In the genomic region with DNA sequence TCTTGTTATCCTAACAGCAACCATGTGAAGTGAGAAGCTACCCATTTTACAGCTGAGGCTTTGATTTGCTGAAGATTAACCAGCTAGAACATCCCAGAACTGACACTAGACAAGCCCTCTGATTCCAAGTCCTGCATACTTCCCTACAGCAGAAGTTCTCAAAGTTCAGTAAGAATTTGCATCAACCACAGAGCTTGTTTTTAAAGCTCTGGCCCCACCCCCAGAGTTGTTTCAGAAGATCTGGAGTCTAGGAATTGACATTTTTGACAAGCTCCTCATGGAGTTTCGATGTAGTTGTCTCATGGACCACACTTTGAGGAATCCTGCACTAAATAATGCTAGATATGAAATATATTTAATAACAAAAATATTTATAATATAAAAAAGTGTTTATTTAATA, we compare ENCODE assay signal across 27 cellular contexts.
"Had no signal": no experiment of that assay in that cellular context is flagged by ENCODE, and none has a peak within 500 bp of the region (broad histone marks: within the 10 kb centered on the region; RNA-seq: fewer than 3 reads in every experiment).

No MANE protein-coding gene starts in this region.

- H3K9me3 Mint-ChIP-seq: activated CD4-positive, alpha-beta memory T cell treated with anti-CD3 and anti-CD28 coated beads for 36 hours; activated CD4-positive, alpha-beta T cell treated with anti-CD3 and anti-CD28 coated beads, Interleukin-2, amount 10 ng/mL, durations not matched to agents 7 days and 5 days; activated naive CD4-positive, alpha-beta T cell treated with anti-CD3 and anti-CD28 coated beads for 36 hours; activated T-helper 17 cell treated with anti-CD3 and anti-CD28 coated beads, Interleukin-2, amount 50 U/mL, for 72 hours had no signal

- H3K4me1 Mint-ChIP-seq: activated CD4-positive, alpha-beta T cell treated with anti-CD3 and anti-CD28 coated beads, Interleukin-2, amount 10 ng/mL, durations not matched to agents 7 days and 5 days; activated T-helper 17 cell treated with anti-CD3 and anti-CD28 coated beads, Interleukin-2, amount 50 U/mL, for 72 hours had no signal

- H3K36me3 Mint-ChIP-seq: activated CD4-positive, alpha-beta memory T cell treated with anti-CD3 and anti-CD28 coated beads for 36 hours; activated naive CD8-positive, alpha-beta T cell had no signal

- H3K4me3 ChIP-seq: breast epithelium, SJCRH30 had no signal

- H3K27ac ChIP-seq: breast epithelium, KMS-11, SJCRH30, VCaP had no signal

- H3K27ac Mint-ChIP-seq: activated CD4-positive, alpha-beta memory T cell treated with anti-CD3 and anti-CD28 coated beads for 36 hours; activated CD4-positive, alpha-beta T cell treated with anti-CD3 and anti-CD28 coated beads, Interleukin-2, amount 10 ng/mL, durations not matched to agents 7 days and 5 days; activated naive CD4-positive, alpha-beta T cell treated with anti-CD3 and anti-CD28 coated beads for 36 hours; activated naive CD8-positive, alpha-beta T cell; activated T-helper 17 cell treated with anti-CD3 and anti-CD28 coated beads, Interleukin-2, amount 50 U/mL, for 72 hours had no signal

- H3K9me3 ChIP-seq: breast epithelium, SJCRH30, SK-N-SH had no signal

- DNase-seq: activated CD4-positive, alpha-beta memory T cell treated with anti-CD3 and anti-CD28 coated beads for 36 hours; activated CD4-positive, alpha-beta T cell treated with anti-CD3 and anti-CD28 coated beads, Interleukin-2, amount 10 ng/mL, durations not matched to agents 7 days and 5 days; activated CD4-positive, CD25-positive, alpha-beta regulatory T cell; activated CD8-positive, alpha-beta memory T cell treated with anti-CD3 and anti-CD28 coated beads for 24 hours; activated gamma-delta T cell; activated naive CD4-positive, alpha-beta T cell treated with anti-CD3 and anti-CD28 coated beads for 36 hours; activated T-cell treated with anti-CD3 and anti-CD28 coated beads for 4 hours; activated T-cell treated with anti-CD3 and anti-CD28 coated beads, Interleukin-2, amount 50 U/mL, for 48 hours; amygdala; NCI-H1092 treated with DMSO at 0.1 percent for 48 hours; NCI-H1417 treated with DMSO at 0.1 percent for 48 hours; NCI-H1694; NCI-H2029 treated with DMSO at 0.1 percent for 48 hours; NCI-H510A treated with DMSO at 0.1 percent for 48 hours; NCI-H69; NK-92 treated with Interleukin-12 subunit alpha and Interleukin-12 subunit beta, amount 100 ng/mL, for 24 hours; OCI-M1; Right ventricle myocardium superior; RPMI8226; SJCRH30; SK-N-SH; T-helper 1 cell had no signal

- H3K4me3 Mint-ChIP-seq: activated CD4-positive, alpha-beta memory T cell treated with anti-CD3 and anti-CD28 coated beads for 36 hours; activated CD4-positive, alpha-beta T cell treated with anti-CD3 and anti-CD28 coated beads, Interleukin-2, amount 10 ng/mL, durations not matched to agents 7 days and 5 days; activated naive CD4-positive, alpha-beta T cell treated with anti-CD3 and anti-CD28 coated beads for 36 hours; activated naive CD8-positive, alpha-beta T cell; activated T-helper 17 cell treated with anti-CD3 and anti-CD28 coated beads, Interleukin-2, amount 50 U/mL, for 72 hours had no signal

- H3K36me3 ChIP-seq: breast epithelium, SJCRH30 had no signal

- H3K27me3 ChIP-seq: breast epithelium, SJCRH30 had no signal

- H3K4me1 ChIP-seq: breast epithelium, SJCRH30 had no signal
